1 cellular context compared by ENCODE assay signal in the genomic region with DNA sequence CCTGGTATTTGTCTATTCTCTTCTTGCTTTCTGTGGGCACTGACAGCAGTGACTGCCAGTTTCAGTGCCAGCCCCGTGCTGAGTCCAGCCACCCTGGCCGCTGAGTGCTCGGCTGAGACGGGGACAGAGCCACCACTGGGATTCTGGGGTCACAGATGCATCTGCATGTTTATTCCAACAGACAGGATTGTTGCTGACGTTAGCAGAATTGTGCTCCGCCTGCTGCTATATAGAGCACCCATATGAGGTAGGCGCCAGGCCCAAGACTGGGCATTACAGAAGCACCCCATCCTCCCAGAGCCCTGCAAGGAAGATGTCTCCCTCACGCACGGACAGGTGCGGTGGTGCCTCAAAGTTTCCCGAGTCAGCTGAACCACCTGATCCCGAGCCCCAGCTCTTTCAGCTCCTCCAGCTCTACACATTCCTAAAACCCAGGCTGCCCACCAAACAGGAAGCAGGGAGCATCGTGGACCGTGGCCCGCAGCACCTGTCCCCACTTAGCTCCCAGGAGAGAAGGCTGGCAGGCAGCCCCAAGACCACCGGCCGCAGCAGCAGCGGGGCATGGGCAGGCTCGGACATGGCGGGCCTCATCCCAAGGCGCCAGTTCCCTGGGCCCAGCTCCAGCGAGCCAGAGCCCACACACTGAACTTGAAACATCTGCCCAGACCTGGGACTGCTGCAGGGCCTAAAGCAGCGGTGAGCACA.
TF ChIP-seq lines count a peak whose summit lies in the region.

No MANE protein-coding gene starts in this region.

TF ChIP-seq in K562, 482 proteins besides CTCF, POLR2A, EP300 and RAD21 (continued from another document):
- TF ChIP-seq, protein P1, sequence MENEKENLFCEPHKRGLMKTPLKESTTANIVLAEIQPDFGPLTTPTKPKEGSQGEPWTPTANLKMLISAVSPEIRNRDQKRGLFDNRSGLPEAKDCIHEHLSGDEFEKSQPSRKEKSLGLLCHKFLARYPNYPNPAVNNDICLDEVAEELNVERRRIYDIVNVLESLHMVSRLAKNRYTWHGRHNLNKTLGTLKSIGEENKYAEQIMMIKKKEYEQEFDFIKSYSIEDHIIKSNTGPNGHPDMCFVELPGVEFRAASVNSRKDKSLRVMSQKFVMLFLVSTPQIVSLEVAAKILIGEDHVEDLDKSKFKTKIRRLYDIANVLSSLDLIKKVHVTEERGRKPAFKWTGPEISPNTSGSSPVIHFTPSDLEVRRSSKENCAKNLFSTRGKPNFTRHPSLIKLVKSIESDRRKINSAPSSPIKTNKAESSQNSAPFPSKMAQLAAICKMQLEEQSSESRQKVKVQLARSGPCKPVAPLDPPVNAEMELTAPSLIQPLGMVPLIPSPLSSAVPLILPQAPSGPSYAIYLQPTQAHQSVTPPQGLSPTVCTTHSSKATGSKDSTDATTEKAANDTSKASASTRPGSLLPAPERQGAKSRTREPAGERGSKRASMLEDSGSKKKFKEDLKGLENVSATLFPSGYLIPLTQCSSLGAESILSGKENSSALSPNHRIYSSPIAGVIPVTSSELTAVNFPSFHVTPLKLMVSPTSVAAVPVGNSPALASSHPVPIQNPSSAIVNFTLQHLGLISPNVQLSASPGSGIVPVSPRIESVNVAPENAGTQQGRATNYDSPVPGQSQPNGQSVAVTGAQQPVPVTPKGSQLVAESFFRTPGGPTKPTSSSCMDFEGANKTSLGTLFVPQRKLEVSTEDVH (IDR thresholded peaks at IDR 0.05; ENCODE audit: low read depth, partially characterized antibody) = no peak
- TF ChIP-seq, protein P2, sequence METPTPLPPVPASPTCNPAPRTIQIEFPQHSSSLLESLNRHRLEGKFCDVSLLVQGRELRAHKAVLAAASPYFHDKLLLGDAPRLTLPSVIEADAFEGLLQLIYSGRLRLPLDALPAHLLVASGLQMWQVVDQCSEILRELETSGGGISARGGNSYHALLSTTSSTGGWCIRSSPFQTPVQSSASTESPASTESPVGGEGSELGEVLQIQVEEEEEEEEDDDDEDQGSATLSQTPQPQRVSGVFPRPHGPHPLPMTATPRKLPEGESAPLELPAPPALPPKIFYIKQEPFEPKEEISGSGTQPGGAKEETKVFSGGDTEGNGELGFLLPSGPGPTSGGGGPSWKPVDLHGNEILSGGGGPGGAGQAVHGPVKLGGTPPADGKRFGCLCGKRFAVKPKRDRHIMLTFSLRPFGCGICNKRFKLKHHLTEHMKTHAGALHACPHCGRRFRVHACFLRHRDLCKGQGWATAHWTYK (CRISPR knock-in tag; IDR thresholded peaks at IDR 0.05) = no peak
- TF ChIP-seq RBM17 (IDR thresholded peaks at IDR 0.05; ENCODE audit: borderline replicate concordance, low read depth, low read length) (no peak), ZNF316 (IDR thresholded peaks at IDR 0.05) (peak; percentile 66)
